ENCODE assay signal across 8 cellular contexts in genomic region chr3:46663611-46664135, GRCh38. TPM values are rescaled to one million over a fixed set of nuclear protein-coding genes. Genes with fewer than 3 reads are reported as not detected.
DNase-seq lines count a peak whose midpoint lies in the region; ATAC-seq and TF ChIP-seq lines count a peak whose summit lies in the region.

No MANE protein-coding gene starts in this region.

- no peaks in the 10 kb centered on the region for H3K4me1 Mint-ChIP-seq in activated T-helper 17 cell treated with anti-CD3 and anti-CD28 coated beads, Interleukin-2, amount 50 U/mL, for 72 hours

- DNase-seq in DMS79 (lab: John Stamatoyannopoulos, UW) = peak; percentile 25
- peak; percentile 33 for DNase-seq in NB4 (ENCODE audit: low read depth)
- DNase-seq in lung microvascular endothelial cell (ENCODE audit: low read depth in 2 of 2) = peak; percentile 41 to 78
- no peak for DNase-seq in hypothalamus (lab: John Stamatoyannopoulos, UW)
- DNase-seq in omental fat pad (ENCODE audit: low spot score) = no peak
- no peak for DNase-seq in erythroblast (lab: John Stamatoyannopoulos, UW)

- TF ChIP-seq POLR2A in NB4 (IDR thresholded peaks at IDR 0.05; ENCODE audit: extremely low read depth, insufficient read length) (no peak), erythroblast (IDR thresholded peaks at IDR 0.05; ENCODE audit: low read length) (no peak)

- H3K4me3 Mint-ChIP-seq in activated T-helper 17 cell treated with anti-CD3 and anti-CD28 coated beads, Interleukin-2, amount 50 U/mL, for 72 hours = no peak overlapping the region

- no peaks in the 10 kb centered on the region for H3K36me3 Mint-ChIP-seq in activated T-helper 17 cell treated with anti-CD3 and anti-CD28 coated beads, Interleukin-2, amount 50 U/mL, for 72 hours (ENCODE audit: low read depth)

- H3K4me3 ChIP-seq in NB4 (ENCODE audit: low read depth, low read length) = no peak overlapping the region

- no peaks in the 10 kb centered on the region for H3K27me3 Mint-ChIP-seq in activated T-helper 17 cell treated with anti-CD3 and anti-CD28 coated beads, Interleukin-2, amount 50 U/mL, for 72 hours

- no peaks in the 10 kb centered on the region for H3K9me3 Mint-ChIP-seq in activated T-helper 17 cell treated with anti-CD3 and anti-CD28 coated beads, Interleukin-2, amount 50 U/mL, for 72 hours

- H3K27ac Mint-ChIP-seq in activated T-helper 17 cell treated with anti-CD3 and anti-CD28 coated beads, Interleukin-2, amount 50 U/mL, for 72 hours = peak overlapping the region; percentile 54

- TF ChIP-seq CTCF in NB4 (IDR thresholded peaks at IDR 0.05; ENCODE audit: low read depth, low read length) = no peak
- TF ChIP-seq CTCF in omental fat pad (IDR thresholded peaks at IDR 0.05) = no peak

- ATAC-seq in activated T-helper 17 cell treated with anti-CD3 and anti-CD28 coated beads, Interleukin-2, amount 50 U/mL, for 72 hours (replicated peaks) = no peak
- ATAC-seq in omental fat pad (ENCODE audit: low FRiP score) = no peak
- ATAC-seq in GM21390 (IDR thresholded peaks at IDR 0.05; ENCODE audit: unreplicated experiment) = no peak

RNA-seq across cellular contexts. Expression of gene ALS2CL, which starts 29.8 kb away (rescaled TPM):
- 1 to 10 TPM in 1 of 2 donors, under 1 TPM in 1; 0.69 to 5.2 TPM for total RNA-seq in activated T-helper 17 cell treated with anti-CD3 and anti-CD28 coated beads, Interleukin-2, amount 50 U/mL, for 72 hours
- total RNA-seq in lung microvascular endothelial cell (3.7 and 5.8 TPM in 2 replicates), omental fat pad (10 to 100 TPM in 1 of 4 donors, 1 to 10 TPM in 3; 3.7 to 30.6 (median 6.7) TPM)

RNA-seq across cellular contexts. Expression of gene TMIE, which starts 37.5 kb away (rescaled TPM):
- total RNA-seq in activated T-helper 17 cell treated with anti-CD3 and anti-CD28 coated beads, Interleukin-2, amount 50 U/mL, for 72 hours = under 1 TPM; 0.15 to 0.53 TPM
- total RNA-seq in lung microvascular endothelial cell = under 0.01 TPM in 1 of 2 replicates, not detected in the other
- total RNA-seq in omental fat pad = under 1 TPM in 1 of 4 donors, not detected in 3; 0.79 TPM

RNA-seq across cellular contexts. Expression of gene FAM240A, which starts 51.3 kb away (rescaled TPM):
- total RNA-seq in activated T-helper 17 cell treated with anti-CD3 and anti-CD28 coated beads, Interleukin-2, amount 50 U/mL, for 72 hours = not detected
- total RNA-seq in lung microvascular endothelial cell (not detected in 2 replicates), omental fat pad (not detected)

RNA-seq across cellular contexts. Expression of gene PRSS50, which starts 54.0 kb away (rescaled TPM):
- under 1 TPM in 1 of 2 donors, not detected in 1; 0.11 TPM for total RNA-seq in activated T-helper 17 cell treated with anti-CD3 and anti-CD28 coated beads, Interleukin-2, amount 50 U/mL, for 72 hours
- not detected in 2 replicates for total RNA-seq in lung microvascular endothelial cell
- total RNA-seq in omental fat pad = under 1 TPM in 1 of 4 donors, not detected in 3; 0.32 TPM

Comparison
In these comparisons a context has a peak if more than half of its experiments do, and no peak if none do; other contexts are left out.
1. DNase-seq: peak in DMS79 (single experiment), NB4 (single experiment) and lung microvascular endothelial cell (2 of 2); none in hypothalamus (0 of 51), omental fat pad (single experiment) and erythroblast (0 of 2).